In genomic region chr5:177507165-177507564, GRCh38 we compare ENCODE assay signal across 12 cellular contexts. TPM values are rescaled to one million over a fixed set of nuclear protein-coding genes. Genes with fewer than 3 reads are reported as not detected.
DNase-seq lines count a peak whose midpoint lies in the region; ATAC-seq and TF ChIP-seq lines count a peak whose summit lies in the region.
"Had no signal": no experiment of that assay in that cellular context is flagged by ENCODE, and none has a peak within 500 bp of the region (broad histone marks: within the 10 kb centered on the region; RNA-seq: fewer than 3 reads in every experiment).

No MANE protein-coding gene starts in this region.

- CTCF ChIA-PET in Caco-2 (lab: Charles Lee) (interaction anchor here (0.5 to 1.3 kb wide), 2 partner anchors 10 to 355 kb away, joined by 3 to 4 read pairs; partner anchors contain the start of gene PDLIM7), WTC11 (lab: Charles Lee) (interaction anchor here (0.7 to 6.3 kb wide), 8 partner anchors 8 to 198 kb away, joined by 3 to 57 read pairs (median 4); partner anchors contain the start of gene PDLIM7)

- H3K9me3 Mint-ChIP-seq in Caco-2 (ENCODE audit: unreplicated experiment): no peaks in the 10 kb centered on the region
- H3K9me3 Mint-ChIP-seq in WTC11: no peaks in the 10 kb centered on the region

- H3K4me3 Mint-ChIP-seq in Caco-2 (ENCODE audit: unreplicated experiment) (no peak overlapping the region), WTC11 (no peak overlapping the region)
- H3K4me3 Mint-ChIP-seq: naive thymus-derived CD4-positive, alpha-beta T cell had no signal

- H3K4me3 ChIP-seq in Caco-2 (ENCODE audit: low read depth, low read length) (no peak overlapping the region), HFF-Myc (replicated peaks; ENCODE audit: low read depth, low read length) (no peak overlapping the region), ascending aorta (no peak overlapping the region)
- H3K4me3 ChIP-seq: SJCRH30 had no signal

- peaks cover 6% of the 10 kb centered on the region for H3K4me1 Mint-ChIP-seq in Caco-2 (ENCODE audit: low read depth, unreplicated experiment)
- peaks cover 17% of the 10 kb centered on the region for H3K4me1 Mint-ChIP-seq in WTC11

- DNase-seq in Caco-2: no peak
- DNase-seq in HFF-Myc (ENCODE audit: extremely low read depth, low read depth): no peak
- no peak for DNase-seq in WTC11 (ENCODE audit: low spot score)
- DNase-seq in lung microvascular endothelial cell (ENCODE audit: low read depth in 2 of 2): peak; percentile 51 to 52
- DNase-seq in ascending aorta (ENCODE audit: low spot score in 2 of 2): no peak
- DNase-seq in NK-92 (lab: John Stamatoyannopoulos, UW; ENCODE audit: unreplicated experiment): no peak
- DNase-seq: activated T-cell treated with anti-CD3 and anti-CD28 coated beads, Interleukin-2, amount 50 U/mL, for 48 hours; naive thymus-derived CD4-positive, alpha-beta T cell; NCI-H1092 had no signal

- ATAC-seq in WTC11 (peak; percentile 10; the same call in 1 of the 2 replicates), GM18520 (IDR thresholded peaks at IDR 0.05; ENCODE audit: unreplicated experiment) (no peak), GM21526 (IDR thresholded peaks at IDR 0.05; ENCODE audit: low FRiP score, unreplicated experiment) (no peak)

- H3K27me3 ChIP-seq in Caco-2 (replicated peaks; ENCODE audit: control insufficient read depth, insufficient read depth, low read length): no peaks in the 10 kb centered on the region
- H3K27me3 ChIP-seq in ascending aorta: no peaks in the 10 kb centered on the region
- H3K27me3 ChIP-seq: SJCRH30 had no signal

- no TSS peak for BruUV-seq in Caco-2 (replicated peaks; lab: Mats Ljungman, UMichigan)

- H3K36me3 ChIP-seq in Caco-2 (ENCODE audit: control insufficient read depth, insufficient read depth, low read length) (no peaks in the 10 kb centered on the region; the same call in none of the 2 replicates), ascending aorta (peaks cover 16 to 19% of the 10 kb centered on the region in 2 donors)

- H3K27ac Mint-ChIP-seq in Caco-2 (ENCODE audit: unreplicated experiment) (no peak overlapping the region), WTC11 (peak overlapping the region; percentile 15; the same call in 1 of the 2 replicates)

- H3K4me1 ChIP-seq in Caco-2 (no peaks in the 10 kb centered on the region), ascending aorta (no peaks in the 10 kb centered on the region)

- H3K27me3 Mint-ChIP-seq in Caco-2 (ENCODE audit: insufficient read depth, unreplicated experiment): no peaks in the 10 kb centered on the region
- no peaks in the 10 kb centered on the region for H3K27me3 Mint-ChIP-seq in WTC11 (ENCODE audit: low read depth)
- H3K27me3 Mint-ChIP-seq: naive thymus-derived CD4-positive, alpha-beta T cell had no signal

- POLR2A ChIA-PET in Caco-2 (lab: Charles Lee): interaction anchor here (0.7 kb wide), 1 partner anchor 46 kb away, joined by 13 read pairs; no protein-coding TSS in a partner anchor
- POLR2A ChIA-PET in WTC11 (lab: Charles Lee): interaction anchor here (0.6 to 2.7 kb wide), 2 partner anchors 9 to 493 kb away, joined by 5 to 9 read pairs; partner anchors contain the start of gene PDLIM7

- TF ChIP-seq CTCF in Caco-2 (IDR thresholded peaks at IDR 0.05; ENCODE audit: insufficient read depth in 1 of 2, low read depth in 1 of 2, low read length in 1 of 2, severe bottlenecking in 1 of 2, unreplicated experiment in 1 of 2) (peak; percentile 0 to 32), HFF-Myc (IDR thresholded peaks at IDR 0.05; ENCODE audit: low read depth, low read length, missing control alignments) (peak; percentile 8), WTC11 (IDR thresholded peaks at IDR 0.05) (no peak), ascending aorta (IDR thresholded peaks at IDR 0.05) (no peak)

- H3K27ac ChIP-seq in ascending aorta: no peak overlapping the region
- H3K27ac ChIP-seq: SJCRH30 had no signal

- no peaks in the 10 kb centered on the region for H3K9me3 ChIP-seq in Caco-2
- H3K9me3 ChIP-seq in ascending aorta: no peaks in the 10 kb centered on the region
- H3K9me3 ChIP-seq: SJCRH30 had no signal

- intact Hi-C loops in Caco-2 (cut with micrococcal nuclease; ENCODE audit: unreplicated experiment) (no loop called here), ascending aorta (cut with DNase I) (no loop called here)

- H3K36me3 Mint-ChIP-seq in Caco-2 (ENCODE audit: insufficient read depth, unreplicated experiment): peaks cover 22% of the 10 kb centered on the region
- H3K36me3 Mint-ChIP-seq in WTC11: peaks cover 19% of the 10 kb centered on the region

TF ChIP-seq in WTC11, 78 proteins besides CTCF, POLR2A, EP300 and RAD21:
- no peak for TF ChIP-seq PRRX2 (CRISPR knock-in tag; IDR thresholded peaks at IDR 0.05)
- peak; percentile 88; the same call in 1 of the 2 replicates for TF ChIP-seq ZNF121 (CRISPR knock-in tag; IDR thresholded peaks at IDR 0.05)
- TF ChIP-seq GTF2I (CRISPR knock-in tag; conservative IDR thresholded peaks at IDR 0.05): 0 out of 2 replicates have a peak, but pooled peaks have one; percentile 56

RNA-seq across cellular contexts. Expression of gene DOK3, which starts 2.5 kb away (rescaled TPM):
- 7.9 and 10.1 TPM in 2 replicates for total RNA-seq in Caco-2 (2022)
- 9.0 to 9.9 TPM (median 9.0 TPM) in 3 replicates for total RNA-seq in WTC11 (2021)
- 0.79 and 2.0 TPM in 2 replicates for total RNA-seq in lung microvascular endothelial cell
- 0.32 TPM for total RNA-seq in ascending aorta

RNA-seq across cellular contexts. Expression of gene DDX41, which starts 9.6 kb away (rescaled TPM):
- total RNA-seq in Caco-2 (2022): 116 and 137 TPM in 2 replicates
- total RNA-seq in WTC11 (2021): 136 to 156 TPM (median 137 TPM) in 3 replicates
- 62.1 and 64.5 TPM in 2 replicates for total RNA-seq in lung microvascular endothelial cell
- 117 TPM for total RNA-seq in ascending aorta

RNA-seq across cellular contexts. Expression of gene PDLIM7, which starts 9.8 kb away (rescaled TPM):
- total RNA-seq in Caco-2 (2022): 49.1 and 56.8 TPM in 2 replicates
- 124 to 142 TPM (median 139 TPM) in 3 replicates for total RNA-seq in WTC11 (2021)
- total RNA-seq in lung microvascular endothelial cell: 24.4 and 30.1 TPM in 2 replicates
- total RNA-seq in ascending aorta: 1,082 TPM

RNA-seq across cellular contexts. Expression of gene DBN1, which starts 33.7 kb away (rescaled TPM):
- total RNA-seq in Caco-2 (2022): 139 and 144 TPM in 2 replicates
- 267 to 288 TPM (median 269 TPM) in 3 replicates for total RNA-seq in WTC11 (2021)
- 88.9 and 112 TPM in 2 replicates for total RNA-seq in lung microvascular endothelial cell
- total RNA-seq in ascending aorta: 151 TPM

RNA-seq across cellular contexts. Expression of gene FAM193B, which starts 47.2 kb away (rescaled TPM):
- total RNA-seq in Caco-2 (2022): 72.9 and 82.7 TPM in 2 replicates
- total RNA-seq in WTC11 (2021): 95.1 to 101 TPM (median 95.6 TPM) in 3 replicates
- total RNA-seq in lung microvascular endothelial cell: 7.8 and 16.3 TPM in 2 replicates
- total RNA-seq in ascending aorta: 116 TPM

Comparison
In these comparisons a context has a peak if more than half of its experiments do, and no peak if none do; other contexts are left out.
1. DNase-seq: peak in lung microvascular endothelial cell (2 of 2); none in Caco-2 (0 of 2), HFF-Myc (single experiment), WTC11 (single experiment), ascending aorta (0 of 2) and NK-92 (single experiment).
2. CTCF ChIP-seq: peak in Caco-2 (2 of 2) and HFF-Myc (single experiment); none in WTC11 (single experiment) and ascending aorta (0 of 3).